ENCODE assay signal across 7 cellular contexts in the genomic region with DNA sequence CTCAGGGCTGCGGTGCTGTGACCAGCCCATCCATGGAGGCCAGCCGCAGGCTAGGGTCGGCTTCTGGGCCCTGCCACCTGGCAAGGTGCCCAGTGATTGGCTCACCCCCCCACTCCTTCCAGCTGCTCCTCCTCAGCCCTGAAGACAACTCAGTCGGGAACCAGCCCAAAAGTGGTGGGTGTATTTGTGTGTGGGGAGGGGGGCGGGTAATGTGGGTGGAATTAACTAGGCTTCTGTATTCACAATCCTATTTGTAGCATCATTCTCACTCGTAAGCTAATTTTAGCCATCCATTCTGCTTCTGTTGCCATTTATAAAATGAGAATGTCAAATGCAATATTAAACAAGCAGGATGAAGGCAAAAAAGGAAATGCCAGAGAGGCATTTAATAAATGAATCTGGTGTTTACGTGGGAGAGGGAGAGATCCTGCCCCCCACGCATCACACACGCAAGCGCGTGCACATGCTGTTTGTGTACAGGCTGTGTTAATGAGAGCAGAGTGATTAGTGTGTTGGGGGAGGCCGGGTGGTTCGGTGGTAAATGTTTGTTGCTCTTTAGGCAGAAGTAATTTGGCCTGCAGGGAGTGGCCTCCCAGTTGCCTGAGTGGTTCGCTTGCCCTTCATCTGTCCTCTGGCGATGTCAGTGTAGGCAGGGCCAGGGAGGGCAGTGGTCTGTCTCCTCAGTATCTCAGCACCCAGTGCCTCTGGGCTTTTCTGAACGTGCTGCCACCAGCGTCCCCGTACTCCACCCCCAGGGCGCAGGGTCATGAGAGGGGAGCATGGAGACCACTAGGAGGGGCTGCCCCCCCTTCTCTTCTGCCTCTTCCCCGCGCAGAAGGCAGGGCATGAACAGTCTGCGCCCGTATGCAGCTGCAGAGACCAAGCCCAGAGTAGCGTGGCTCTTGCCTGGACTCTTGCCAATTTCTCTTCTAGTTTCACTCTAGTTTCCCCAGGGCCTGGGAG.
DNase-seq lines count a peak whose midpoint lies in the region; ATAC-seq and TF ChIP-seq lines count a peak whose summit lies in the region.

No MANE protein-coding gene starts in this region.

- H3K4me2 ChIP-seq in neuronal stem cell (ENCODE audit: insufficient read depth, low read length, poor library complexity, severe bottlenecking): no peak overlapping the region

- no peak overlapping the region for H2AFZ ChIP-seq in neuronal stem cell (ENCODE audit: low read length)

- peak overlapping the region; percentile 72 for H3K18ac ChIP-seq in neuronal stem cell (ENCODE audit: low read length)

- H3K79me1 ChIP-seq in neuronal stem cell (ENCODE audit: low read depth, low read length): peaks cover 6% of the 10 kb centered on the region

- H3K36me3 ChIP-seq in neuronal stem cell (replicated peaks in 1 of 2; ENCODE audit: control insufficient read depth in 2 of 2, insufficient read depth in 2 of 2, low read length in 2 of 2): peaks cover 3 to 39% of the 10 kb centered on the region in 2 donors

- no peak overlapping the region for H4K8ac ChIP-seq in neuronal stem cell (ENCODE audit: low read depth, low read length)

- H3K14ac ChIP-seq in neuronal stem cell (ENCODE audit: low read length): no peak overlapping the region

- H3K9ac ChIP-seq in neuronal stem cell (ENCODE audit: low read depth, low read length, poor library complexity): no peak overlapping the region

- H2AK5ac ChIP-seq in neuronal stem cell (ENCODE audit: low read depth, low read length): no peak overlapping the region

- DNase-seq in NCI-H2107 treated with DMSO at 0.1 percent for 48 hours (lab: John Stamatoyannopoulos, UW; ENCODE audit: unreplicated experiment) (peak; percentile 55), fibroblast of the aortic adventitia (ENCODE audit: low read depth) (peak; percentile 51), neuronal stem cell (ENCODE audit: low spot score) (no peak), GM19240 (ENCODE audit: insufficient read length, low spot score) (no peak)
- peak; percentile 74 for DNase-seq in activated CD8-positive, alpha-beta memory T cell treated with anti-CD3 and anti-CD28 coated beads for 24 hours

- no peak overlapping the region for H2BK12ac ChIP-seq in neuronal stem cell (ENCODE audit: low read length)

- no peaks in the 10 kb centered on the region for H3K9me3 ChIP-seq in neuronal stem cell (replicated peaks in 1 of 2; ENCODE audit: control insufficient read depth in 2 of 2, insufficient read depth in 1 of 2, low read depth in 1 of 2, low read length in 2 of 2)

- no peak overlapping the region for H3K23ac ChIP-seq in neuronal stem cell (ENCODE audit: low read depth, low read length, poor library complexity)

- peaks cover 9 to 27% of the 10 kb centered on the region in 2 donors for H3K4me1 ChIP-seq in neuronal stem cell (ENCODE audit: control insufficient read depth in 2 of 2, insufficient read depth in 1 of 2, low read depth in 1 of 2, low read length in 2 of 2)

- no peak overlapping the region for H2BK15ac ChIP-seq in neuronal stem cell (ENCODE audit: low read length)

- H4K91ac ChIP-seq in neuronal stem cell (ENCODE audit: low read depth, low read length, poor library complexity): no peak overlapping the region

- no peak overlapping the region for H3K4ac ChIP-seq in neuronal stem cell (ENCODE audit: low read length)

- no peaks in the 10 kb centered on the region for H3K27me3 ChIP-seq in neuronal stem cell (ENCODE audit: control insufficient read depth in 3 of 3, insufficient read depth in 3 of 3, low read depth in 1 of 3, low read length in 3 of 3)

- ATAC-seq in GM18505 (IDR thresholded peaks at IDR 0.05; ENCODE audit: unreplicated experiment): peak; percentile 61
- ATAC-seq in HG02884 (IDR thresholded peaks at IDR 0.05; ENCODE audit: unreplicated experiment): peak; percentile 64

- no peak for TF ChIP-seq POLR2A in GM18505 (IDR thresholded peaks at IDR 0.05; ENCODE audit: borderline replicate concordance, extremely low read depth, insufficient read depth, insufficient read length)

- H2BK5ac ChIP-seq in neuronal stem cell (ENCODE audit: low read length): no peak overlapping the region

- no peak overlapping the region for H3K27ac ChIP-seq in neuronal stem cell (replicated peaks; ENCODE audit: low read length)

- no CpG with 5 or more reads among the region's 24 CpGs for WGBS in neuronal stem cell (ENCODE audit: extremely low coverage in 2 of 2, insufficient read length in 2 of 2, insufficient replicate concordance in 1 of 2), 2 donors

- no peak for TF ChIP-seq CTCF in fibroblast of the aortic adventitia (IDR thresholded peaks at IDR 0.05; ENCODE audit: insufficient read depth, low read length)

- H3K4me3 ChIP-seq in fibroblast of the aortic adventitia (ENCODE audit: low read depth, low read length) (no peak overlapping the region), neuronal stem cell (ENCODE audit: low read length in 2 of 2) (no peak overlapping the region)

- H2BK120ac ChIP-seq in neuronal stem cell (ENCODE audit: low read depth, low read length): no peak overlapping the region

Comparison
In these comparisons a context has a peak if more than half of its experiments do, and no peak if none do; other contexts are left out.
1. DNase-seq: peak in NCI-H2107 treated with DMSO at 0.1 percent for 48 hours (single experiment), activated CD8-positive, alpha-beta memory T cell treated with anti-CD3 and anti-CD28 coated beads for 24 hours (single experiment) and fibroblast of the aortic adventitia (single experiment); none in neuronal stem cell (single experiment) and GM19240 (single experiment).